In the genomic region with DNA sequence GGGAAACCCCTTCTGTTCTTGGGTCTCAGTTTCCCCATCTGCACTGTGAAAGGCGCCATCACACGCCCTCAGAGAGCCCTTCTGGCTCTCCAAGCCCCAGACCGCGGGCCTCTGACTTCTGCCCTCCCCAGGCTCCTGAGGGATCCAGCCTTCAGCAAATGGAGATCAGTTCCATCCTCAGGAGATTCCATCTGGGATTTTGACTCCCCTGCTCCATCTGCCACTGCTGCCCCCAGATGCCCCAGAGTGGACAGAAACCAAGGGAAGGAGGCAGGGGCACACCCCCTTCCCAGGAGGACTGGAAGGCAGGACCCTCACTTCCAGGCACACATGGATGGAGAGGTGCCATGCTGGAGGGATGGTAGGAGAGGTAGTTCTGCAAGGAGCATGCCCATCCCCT, we compare ENCODE assay signal across 21 cellular contexts. TPM values are rescaled to one million over a fixed set of nuclear protein-coding genes. Genes with fewer than 3 reads are reported as not detected.
"Had no signal": no experiment of that assay in that cellular context is flagged by ENCODE, and none has a peak within 500 bp of the region (broad histone marks: within the 10 kb centered on the region; RNA-seq: fewer than 3 reads in every experiment).

No MANE protein-coding gene starts in this region.

- H3K27ac ChIP-seq: ascending aorta, cardiac muscle cell, KMS-11 had no signal

- H3K4me3 ChIP-seq: ascending aorta, cardiac muscle cell had no signal

- H3K4me1 ChIP-seq: ascending aorta had no signal

- DNase-seq: activated CD4-positive, alpha-beta T cell treated with anti-CD3 and anti-CD28 coated beads for 48 hours; activated CD4-positive, alpha-beta T cell treated with anti-CD3 and anti-CD28 coated beads, Interleukin-2, amount 50 U/mL, for 4 hours; activated CD4-positive, CD25-positive, alpha-beta regulatory T cell treated with anti-CD3 and anti-CD28 coated beads, Interleukin-2, amount 50 U/mL, for 72 hours; activated CD8-positive, alpha-beta memory T cell treated with anti-CD3 and anti-CD28 coated beads, Interleukin-2, amount 50 U/mL, for 48 hours; activated CD8-positive, alpha-beta T cell treated with anti-CD3 and anti-CD28 coated beads, Interleukin-2, amount 10 ng/mL, durations not matched to agents 7 days and 5 days; activated T-cell treated with anti-CD3 and anti-CD28 coated beads, Interleukin-2, amount 50 U/mL, for 1 hour; NCI-H1092; NCI-H1417; NCI-H2029; NCI-H2107; NCI-H2171 treated with DMSO at 0.1 percent for 48 hours; NCI-H226; NCI-H69; RPMI8226; SHP77 had no signal

- H3K27me3 ChIP-seq: ascending aorta, cardiac muscle cell had no signal

- H3K36me3 ChIP-seq: ascending aorta, cardiac muscle cell had no signal

- H3K9me3 ChIP-seq: ascending aorta had no signal

- ATAC-seq: activated CD8-positive, alpha-beta T cell treated with anti-CD3 and anti-CD28 coated beads, Interleukin-2, amount 10 ng/mL, durations not matched to agents 7 days and 5 days; WTC11 had no signal

- H3K4me2 ChIP-seq: KMS-11 had no signal

- H3K9ac ChIP-seq: KMS-11 had no signal

RNA-seq across cellular contexts. Expression of a gene that starts 55.5 kb away (rescaled TPM):
- total RNA-seq: MCF 10A, NCI-H460 had no signal
